In genomic region chr5:38022621-38023020, GRCh38 we compare ENCODE assay signal across 22 cellular contexts.
"Had no signal": no experiment of that assay in that cellular context is flagged by ENCODE, and none has a peak within 500 bp of the region (broad histone marks: within the 10 kb centered on the region; RNA-seq: fewer than 3 reads in every experiment).

No MANE protein-coding gene starts in this region.

- H3K27ac Mint-ChIP-seq: activated CD4-positive, alpha-beta T cell treated with anti-CD3 and anti-CD28 coated beads for 36 hours; activated naive CD4-positive, alpha-beta T cell treated with anti-CD3 and anti-CD28 coated beads, Interleukin-2, amount 50 U/mL, for 72 hours; activated T-cell treated with anti-CD3 and anti-CD28 coated beads, Interleukin-2, amount 50 U/mL, for 72 hours; T-helper 2 cell treated with Interferon-gamma antibody and Interleukin-4, amounts not matched to agents 5 μg/mL and 100 μg/mL, for 36 hours had no signal

- H3K9me3 ChIP-seq: body of pancreas, esophagus squamous epithelium, mucosa of descending colon, neutrophil, right lobe of liver, transverse colon had no signal

- H3K4me1 ChIP-seq: body of pancreas, esophagus squamous epithelium, right lobe of liver, transverse colon had no signal

- H3K4me1 Mint-ChIP-seq: activated CD4-positive, alpha-beta T cell treated with anti-CD3 and anti-CD28 coated beads for 36 hours had no signal

- H3K36me3 Mint-ChIP-seq: activated naive CD4-positive, alpha-beta T cell treated with anti-CD3 and anti-CD28 coated beads, Interleukin-2, amount 50 U/mL, for 72 hours had no signal

- DNase-seq: activated CD4-positive, alpha-beta T cell treated with anti-CD3 and anti-CD28 coated beads for 36 hours; activated CD4-positive, alpha-beta T cell treated with anti-CD3 and anti-CD28 coated beads, Interleukin-2, amount 50 U/mL, for 4 hours; activated CD4-positive, CD25-positive, alpha-beta regulatory T cell; activated naive CD4-positive, alpha-beta T cell; activated T-cell treated with anti-CD3 and anti-CD28 coated beads for 4 hours; activated T-cell treated with anti-CD3 and anti-CD28 coated beads, Interleukin-2, amount 50 U/mL, for 72 hours; anterior cingulate cortex; body of pancreas; dermis blood vessel endothelial cell; effector CD4-positive, alpha-beta T cell; esophagus squamous epithelium; foreskin melanocyte; left ventricle myocardium superior; mucosa of descending colon; right lobe of liver; stimulated activated CD4-positive, alpha-beta T cell treated with anti-CD3 and anti-CD28 coated beads, Interleukin-2, amount 100 ng/mL, for 48 hours; stimulated activated naive CD4-positive, alpha-beta T cell treated with Interleukin-2 at 50 U/mL for 16 hours; transverse colon had no signal

- H3K27me3 ChIP-seq: body of pancreas, neutrophil, right lobe of liver, transverse colon had no signal

- H3K4me3 Mint-ChIP-seq: activated CD4-positive, alpha-beta T cell treated with anti-CD3 and anti-CD28 coated beads for 36 hours; activated T-cell treated with anti-CD3 and anti-CD28 coated beads, Interleukin-2, amount 50 U/mL, for 72 hours; nephron; T-helper 2 cell treated with Interferon-gamma antibody and Interleukin-4, amounts not matched to agents 5 μg/mL and 100 μg/mL, for 36 hours had no signal

- H3K4me3 ChIP-seq: body of pancreas, esophagus squamous epithelium, mucosa of descending colon, right lobe of liver, transverse colon had no signal

- H3K27ac ChIP-seq: body of pancreas, esophagus squamous epithelium, neutrophil, right lobe of liver, transverse colon had no signal

- H3K9me3 Mint-ChIP-seq: activated T-cell treated with anti-CD3 and anti-CD28 coated beads, Interleukin-2, amount 50 U/mL, for 72 hours; nephron; T-helper 2 cell treated with Interferon-gamma antibody and Interleukin-4, amounts not matched to agents 5 μg/mL and 100 μg/mL, for 36 hours had no signal

- H3K36me3 ChIP-seq: esophagus squamous epithelium, neutrophil, right lobe of liver, transverse colon had no signal
